Comparison of ENCODE assay signal across 22 cellular contexts in genomic region chr14:21867541-21867940, GRCh38.
DNase-seq lines count a peak whose midpoint lies in the region; ATAC-seq, FAIRE-seq and TF ChIP-seq lines count a peak whose summit lies in the region.
"Had no signal": no experiment of that assay in that cellular context is flagged by ENCODE, and none has a peak within 500 bp of the region (broad histone marks: within the 10 kb centered on the region; RNA-seq: fewer than 3 reads in every experiment).

No MANE protein-coding gene starts in this region.

- peak overlapping the region; percentile 36 for H3K4me3 Mint-ChIP-seq in activated T-cell treated with anti-CD3 and anti-CD28 coated beads, Interleukin-2, amount 50 U/mL, for 24 hours
- H3K4me3 Mint-ChIP-seq: stimulated activated memory B cell treated with anti-CD40 and anti-IgM and Interleukin-4, amounts not matched to agents 10 μg/mL and 1 μg/mL and 100 μg/mL, for 72 hours; type B pancreatic cell had no signal

- TF ChIP-seq POLR2A in GM12891 (IDR thresholded peaks at IDR 0.05; ENCODE audit: low read depth, low read length): no peak

- peak overlapping the region; percentile 23 for H3K27ac ChIP-seq in RWPE2 (ENCODE audit: poor library complexity, severe bottlenecking)
- H3K27ac ChIP-seq: colonic mucosa, heart right ventricle, WERI-Rb-1 had no signal

- peak overlapping the region; percentile 89 for H3K27ac Mint-ChIP-seq in activated T-cell treated with anti-CD3 and anti-CD28 coated beads, Interleukin-2, amount 50 U/mL, for 24 hours
- H3K27ac Mint-ChIP-seq: stimulated activated memory B cell treated with anti-CD40 and anti-IgM and Interleukin-4, amounts not matched to agents 10 μg/mL and 1 μg/mL and 100 μg/mL, for 72 hours; type B pancreatic cell had no signal

- TF ChIP-seq CTCF in RWPE2 (IDR thresholded peaks at IDR 0.05; ENCODE audit: poor library complexity, severe bottlenecking): no peak

- no peak for FAIRE-seq in GM12891 (lab: Jason Lieb, UNC)
- FAIRE-seq: G401.6 had no signal

- H3K27me3 Mint-ChIP-seq in activated T-cell treated with anti-CD3 and anti-CD28 coated beads, Interleukin-2, amount 50 U/mL, for 24 hours: no peaks in the 10 kb centered on the region

- no peaks in the 10 kb centered on the region for H3K9me3 Mint-ChIP-seq in activated T-cell treated with anti-CD3 and anti-CD28 coated beads, Interleukin-2, amount 50 U/mL, for 24 hours
- H3K9me3 Mint-ChIP-seq: type B pancreatic cell had no signal

- peak; percentile 90 for ATAC-seq in RWPE2 (ENCODE audit: low read depth)
- ATAC-seq in stimulated activated naive CD8-positive, alpha-beta T cell treated with anti-CD3 and anti-CD28 coated beads, Interleukin-15, Interleukin-2, amounts not matched to agents 100 U/mL and 50 U/mL, for 24 hours: peak; percentile 55
- ATAC-seq: esophagus mucosa; heart right ventricle; SK-N-SH treated with all-trans-retinoic acid at 6 μM for 48 hours; stimulated activated memory B cell treated with anti-CD40 and anti-IgM and Interleukin-4, amounts not matched to agents 10 μg/mL and 1 μg/mL and 100 μg/mL, for 72 hours had no signal

- no peaks in the 10 kb centered on the region for H3K9me3 ChIP-seq in RWPE2 (ENCODE audit: severe bottlenecking)
- H3K9me3 ChIP-seq: colonic mucosa, HAP-1, MG63 had no signal

- H3K4me1 ChIP-seq in RWPE2 (ENCODE audit: insufficient read depth, poor library complexity, severe bottlenecking): peaks cover 18% of the 10 kb centered on the region
- H3K4me1 ChIP-seq: colonic mucosa, HAP-1, heart right ventricle had no signal

- no peaks in the 10 kb centered on the region for H3K36me3 ChIP-seq in RWPE2 (ENCODE audit: low read depth)
- H3K36me3 ChIP-seq: colonic mucosa, HAP-1, heart right ventricle, MG63, WERI-Rb-1 had no signal

- no peak for DNase-seq in activated T-cell treated with anti-CD3 and anti-CD28 coated beads, Interleukin-2, amount 50 U/mL, for 24 hours
- no peak for DNase-seq in activated T-cell treated with anti-CD3 and anti-CD28 coated beads for 4 hours
- no peak for DNase-seq in RWPE2 (ENCODE audit: low spot score)
- peak; percentile 82 for DNase-seq in dermis blood vessel endothelial cell
- DNase-seq in stimulated activated naive CD8-positive, alpha-beta T cell treated with anti-CD3 and anti-CD28 coated beads, Interleukin-15, Interleukin-2, amounts not matched to agents 100 U/mL and 50 U/mL, for 24 hours: no peak
- no peak for DNase-seq in GM12891 (ENCODE audit: insufficient read length, low spot score)
- DNase-seq in middle frontal gyrus (ENCODE audit: extremely low spot score, low spot score): no peak
- DNase-seq in inferior parietal cortex (ENCODE audit: extremely low spot score): no peak
- DNase-seq: activated CD8-positive, alpha-beta memory T cell treated with anti-CD3 and anti-CD28 coated beads, Interleukin-2, amount 50 U/mL, for 48 hours; anterior cingulate cortex; colonic mucosa; heart right ventricle; MG63; NCI-H187; NCI-H510A treated with DMSO at 0.1 percent for 48 hours; WERI-Rb-1 had no signal

- H3K4me3 ChIP-seq in RWPE2 (ENCODE audit: severe bottlenecking): no peak overlapping the region
- H3K4me3 ChIP-seq: colonic mucosa, HAP-1, heart right ventricle, MG63 had no signal

- peaks cover 37% of the 10 kb centered on the region for H3K4me1 Mint-ChIP-seq in activated T-cell treated with anti-CD3 and anti-CD28 coated beads, Interleukin-2, amount 50 U/mL, for 24 hours (ENCODE audit: low read depth)
- H3K4me1 Mint-ChIP-seq: stimulated activated memory B cell treated with anti-CD40 and anti-IgM and Interleukin-4, amounts not matched to agents 10 μg/mL and 1 μg/mL and 100 μg/mL, for 72 hours had no signal

- peaks cover 3% of the 10 kb centered on the region for H3K36me3 Mint-ChIP-seq in activated T-cell treated with anti-CD3 and anti-CD28 coated beads, Interleukin-2, amount 50 U/mL, for 24 hours (ENCODE audit: low read depth)
- H3K36me3 Mint-ChIP-seq: type B pancreatic cell had no signal

- no peaks in the 10 kb centered on the region for H3K27me3 ChIP-seq in RWPE2 (ENCODE audit: insufficient read depth, poor library complexity, severe bottlenecking)
- H3K27me3 ChIP-seq: colonic mucosa, MG63 had no signal

TF ChIP-seq in GM12891, 5 proteins besides CTCF, POLR2A, EP300 and RAD21:
- TF ChIP-seq SPI1 (IDR thresholded peaks at IDR 0.05; ENCODE audit: low read depth, low read length) (no peak), PAX5 (IDR thresholded peaks at IDR 0.05; ENCODE audit: insufficient read depth, low read length, severe bottlenecking) (no peak)
